In genomic region chr1:5651027-5651410, GRCh38 we compare ENCODE assay signal across 22 cellular contexts.
"Had no signal": no experiment of that assay in that cellular context is flagged by ENCODE, and none has a peak within 500 bp of the region (broad histone marks: within the 10 kb centered on the region; RNA-seq: fewer than 3 reads in every experiment).

No MANE protein-coding gene starts in this region.

- H3K9me3 Mint-ChIP-seq: natural killer cell treated with Interleukin-12 subunit alpha and Interleukin-12 subunit beta and Interleukin-15 and Interleukin-18, amount 100 ng/mL, for 72 hours; stimulated activated effector memory CD8-positive, alpha-beta T cell treated with anti-CD3 and anti-CD28 coated beads, Interleukin-12 subunit alpha, Interleukin-12 subunit beta, amount 100 ng/mL, for 72 hours had no signal

- H3K4me1 ChIP-seq: left ventricle myocardium inferior, pancreas, prostate gland, sigmoid colon, spleen, tibial nerve, uterus had no signal

- H3K9me3 ChIP-seq: mucosa of descending colon, pancreas, prostate gland, sigmoid colon, uterus had no signal

- H3K4me2 ChIP-seq: hepatocyte had no signal

- H3K27me3 ChIP-seq: hepatocyte, uterus had no signal

- H3K4me1 Mint-ChIP-seq: stimulated activated naive CD8-positive, alpha-beta T cell treated with anti-CD3 and anti-CD28 coated beads, Interleukin-15, amount 100 ng/mL, for 72 hours had no signal

- H3K36me3 Mint-ChIP-seq: naive thymus-derived CD4-positive, alpha-beta T cell; natural killer cell treated with Interleukin-12 subunit alpha and Interleukin-12 subunit beta and Interleukin-15 and Interleukin-18, amount 100 ng/mL, for 72 hours; stimulated activated effector memory CD8-positive, alpha-beta T cell treated with anti-CD3 and anti-CD28 coated beads, Interleukin-12 subunit alpha, Interleukin-12 subunit beta, amount 100 ng/mL, for 72 hours had no signal

- ATAC-seq: mucosa of descending colon; naive thymus-derived CD4-positive, alpha-beta T cell; pancreas; right cardiac atrium; stimulated activated effector memory CD8-positive, alpha-beta T cell treated with anti-CD3 and anti-CD28 coated beads, Interleukin-12 subunit alpha, Interleukin-12 subunit beta, amount 100 ng/mL, for 72 hours; stimulated activated naive CD8-positive, alpha-beta T cell treated with anti-CD3 and anti-CD28 coated beads, Interleukin-15, amount 100 ng/mL, for 72 hours had no signal

- H3K4me3 ChIP-seq: hepatocyte, left ventricle myocardium inferior, lung, mucosa of descending colon, pancreas, prostate gland, sigmoid colon, spleen, tibial nerve, uterus had no signal

- H3K79me2 ChIP-seq: hepatocyte had no signal

- H2AFZ ChIP-seq: hepatocyte had no signal

- H3K4me3 Mint-ChIP-seq: naive thymus-derived CD4-positive, alpha-beta T cell; natural killer cell treated with Interleukin-12 subunit alpha and Interleukin-12 subunit beta and Interleukin-15 and Interleukin-18, amount 100 ng/mL, for 72 hours; stimulated activated effector memory CD8-positive, alpha-beta T cell treated with anti-CD3 and anti-CD28 coated beads, Interleukin-12 subunit alpha, Interleukin-12 subunit beta, amount 100 ng/mL, for 72 hours; stimulated activated naive CD8-positive, alpha-beta T cell treated with anti-CD3 and anti-CD28 coated beads, Interleukin-15, amount 100 ng/mL, for 72 hours had no signal

- H3K27ac Mint-ChIP-seq: naive thymus-derived CD4-positive, alpha-beta T cell; natural killer cell treated with Interleukin-12 subunit alpha and Interleukin-12 subunit beta and Interleukin-15 and Interleukin-18, amount 100 ng/mL, for 72 hours; stimulated activated effector memory CD8-positive, alpha-beta T cell treated with anti-CD3 and anti-CD28 coated beads, Interleukin-12 subunit alpha, Interleukin-12 subunit beta, amount 100 ng/mL, for 72 hours; stimulated activated naive CD8-positive, alpha-beta T cell treated with anti-CD3 and anti-CD28 coated beads, Interleukin-15, amount 100 ng/mL, for 72 hours; type B pancreatic cell had no signal

- H3K36me3 ChIP-seq: left ventricle myocardium inferior, pancreas, prostate gland, sigmoid colon, spleen, tibial nerve, uterus had no signal

- H3K27ac ChIP-seq: left ventricle myocardium inferior, pancreas, sigmoid colon, spleen, tibial nerve, uterus had no signal

- DNase-seq: left ventricle myocardium inferior; mesendoderm; midbrain; mucosa of descending colon; naive thymus-derived CD4-positive, alpha-beta T cell; right cardiac atrium; sigmoid colon; small intestine; spleen; stimulated activated CD4-positive, alpha-beta T cell treated with anti-CD3 and anti-CD28 coated beads, Interleukin-4, amount 100 ng/mL, for 24 hours; stimulated activated naive CD4-positive, alpha-beta T cell treated with Interleukin-2 at 50 U/mL for 16 hours; stimulated activated naive CD8-positive, alpha-beta T cell treated with anti-CD3 and anti-CD28 coated beads, Interleukin-15, amount 100 ng/mL, for 72 hours; substantia nigra; uterus had no signal
